ENCODE assay signal across 11 cellular contexts in the genomic region with DNA sequence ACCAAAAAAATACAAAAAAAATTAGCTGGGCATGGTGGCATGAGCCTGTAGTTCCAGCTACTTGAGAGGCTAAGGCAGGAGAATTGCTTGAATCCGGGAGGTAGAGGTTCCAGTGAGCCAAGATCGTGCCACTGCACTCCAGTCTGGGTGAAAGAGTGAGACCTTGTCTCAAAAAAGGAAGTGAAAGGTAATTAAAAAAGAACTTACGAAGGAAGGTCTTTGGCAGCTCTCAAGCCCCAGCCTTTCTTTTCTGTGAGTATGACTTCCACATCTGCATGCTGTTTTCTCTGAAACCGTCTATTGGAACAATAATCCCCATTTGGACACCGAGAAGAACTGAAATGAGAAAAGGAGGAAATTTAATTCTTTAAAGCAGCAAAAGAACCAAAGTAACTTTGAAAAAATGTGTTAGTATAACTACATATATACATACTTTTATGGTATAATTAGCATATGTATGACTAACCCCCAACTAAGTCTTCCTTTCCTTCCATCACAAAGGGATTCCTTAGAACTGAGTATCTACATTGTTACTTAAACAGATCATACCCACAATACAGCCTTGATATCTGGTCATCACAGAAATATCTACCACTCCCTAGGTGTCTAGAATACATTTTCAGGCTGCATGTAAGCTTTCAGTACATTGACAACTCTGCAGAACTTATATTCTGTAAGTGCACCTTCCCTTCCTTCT. TPM values are rescaled to one million over a fixed set of nuclear protein-coding genes. Genes with fewer than 3 reads are reported as not detected.
DNase-seq lines count a peak whose midpoint lies in the region; ATAC-seq and TF ChIP-seq lines count a peak whose summit lies in the region.
"Had no signal": no experiment of that assay in that cellular context is flagged by ENCODE, and none has a peak within 500 bp of the region (broad histone marks: within the 10 kb centered on the region; RNA-seq: fewer than 3 reads in every experiment).

No MANE protein-coding gene starts in this region.

- in situ Hi-C loops in mammary epithelial cell (cut with MboI; ENCODE audit: low sequenced_read_pairs in 2 of 2): no loop called here

- H3K36me3 ChIP-seq in mammary epithelial cell (ENCODE audit: insufficient read depth, low read length) (peaks cover 16% of the 10 kb centered on the region), adrenal gland (replicated peaks in 1 of 2) (peaks cover 0 to 48% of the 10 kb centered on the region in 2 donors)

- H3K27me3 ChIP-seq in mammary epithelial cell (ENCODE audit: insufficient read depth, low read length): no peaks in the 10 kb centered on the region
- no peaks in the 10 kb centered on the region for H3K27me3 ChIP-seq in adrenal gland

- no TSS peak for BruUV-seq in mammary epithelial cell (replicated peaks; lab: Mats Ljungman, UMichigan)

- peaks cover 32% of the 10 kb centered on the region for H3K79me2 ChIP-seq in mammary epithelial cell (ENCODE audit: insufficient read depth, low read length)

- H4K20me1 ChIP-seq in mammary epithelial cell (ENCODE audit: insufficient read depth, low read length): no peaks in the 10 kb centered on the region

- ATAC-seq in GM18861 (IDR thresholded peaks at IDR 0.05; ENCODE audit: unreplicated experiment): peak; percentile 52
- ATAC-seq in HG02973 (IDR thresholded peaks at IDR 0.05; ENCODE audit: unreplicated experiment): no peak

- intact Hi-C loops in mammary epithelial cell (cut with micrococcal nuclease): loop anchor here (1.0 kb wide), 1 partner anchor 50 kb away; a partner anchor contains a TSS
- intact Hi-C loops in adrenal gland (cut with DNase I): no loop called here

- 87% methylated on average over 5 of the region's 5 CpGs for WGBS in mammary epithelial cell (ENCODE audit: low coverage, missing lambda C conversion rate)
- 83 to 90% (median 87%) methylated on average over 5 of the region's 5 CpGs for WGBS in adrenal gland, 4 donors

- TF ChIP-seq POLR2A in adrenal gland (IDR thresholded peaks at IDR 0.05): no peak

- peak overlapping the region; percentile 59 for H3K4me2 ChIP-seq in mammary epithelial cell (ENCODE audit: insufficient read depth, low read depth, low read length)

- no peak overlapping the region for H3K4me3 ChIP-seq in mammary epithelial cell (replicated peaks in 1 of 3; ENCODE audit: insufficient read depth in 1 of 3, low read depth in 2 of 3, low read length in 3 of 3)
- H3K4me3 ChIP-seq in coronary artery: no peak overlapping the region
- no peak overlapping the region for H3K4me3 ChIP-seq in adrenal gland

- H3K27ac ChIP-seq in mammary epithelial cell (ENCODE audit: insufficient read depth, low read depth, low read length) (peak overlapping the region; percentile 87), coronary artery (no peak overlapping the region), adrenal gland (no peak overlapping the region)
- H3K27ac ChIP-seq: VCaP had no signal

- TF ChIP-seq CTCF in mammary epithelial cell (conservative IDR thresholded peaks at IDR 0.05 in 1 of 2, IDR thresholded peaks at IDR 0.05 in 1 of 2; ENCODE audit: extremely low read depth in 1 of 2, insufficient read depth in 1 of 2, low read depth in 1 of 2, low read length in 2 of 2) (no peak), coronary artery (IDR thresholded peaks at IDR 0.05) (no peak), adrenal gland (IDR thresholded peaks at IDR 0.05) (no peak)

- H3K9me3 ChIP-seq in mammary epithelial cell (replicated peaks; ENCODE audit: insufficient read depth, low read length) (no peaks in the 10 kb centered on the region), adrenal gland (replicated peaks in 1 of 3) (no peaks in the 10 kb centered on the region)

- DNase-seq in NOMO-1 treated with DMSO at 0.1 percent for 48 hours (lab: John Stamatoyannopoulos, UW; ENCODE audit: unreplicated experiment): peak; percentile 84
- peak; percentile 79 for DNase-seq in mammary epithelial cell
- peak; percentile 78 for DNase-seq in non-pigmented ciliary epithelial cell (ENCODE audit: low read depth)
- DNase-seq in OCI-M2 (lab: John Stamatoyannopoulos, UW; ENCODE audit: unreplicated experiment): no peak
- DNase-seq in coronary artery (ENCODE audit: low spot score): no peak
- no peak for DNase-seq in adrenal gland
- DNase-seq: activated naive CD4-positive, alpha-beta T cell; substantia nigra had no signal

- H2AFZ ChIP-seq in mammary epithelial cell (ENCODE audit: low read depth, low read length): no peak overlapping the region

- no peak overlapping the region for H3K9ac ChIP-seq in mammary epithelial cell (ENCODE audit: insufficient read depth, low read length)

- CTCF ChIA-PET in mammary epithelial cell (lab: Charles Lee; ENCODE audit: low non-redundant PET): interaction anchor here (0.6 kb wide), 1 partner anchor 209 kb away, joined by 6 read pairs; no protein-coding TSS in a partner anchor

- dilution Hi-C loops in mammary epithelial cell (cut with HindIII; ENCODE audit: low sequenced_read_pairs): no loop called here

- H3K4me1 ChIP-seq in mammary epithelial cell (ENCODE audit: insufficient read depth, low read length): peaks cover 23% of the 10 kb centered on the region
- H3K4me1 ChIP-seq in adrenal gland (replicated peaks in 1 of 2): peaks cover 5 to 50% of the 10 kb centered on the region in 2 donors

RNA-seq across cellular contexts. Expression of a gene that starts 50.1 kb away (rescaled TPM):
- total RNA-seq in mammary epithelial cell (10 to 100 TPM; 27.7 to 36.5 TPM), adrenal gland (10 to 100 TPM; 27.0 to 58.9 (median 45.9) TPM)
- polyA plus RNA-seq in mammary epithelial cell (12.2 TPM), adrenal gland (10 to 100 TPM; 12.6 to 33.1 (median 15.6) TPM)
- polyA minus RNA-seq in mammary epithelial cell: 48.1 TPM

Comparison
In these comparisons a context has a peak if more than half of its experiments do, and no peak if none do; other contexts are left out.
1. DNase-seq: peak in NOMO-1 treated with DMSO at 0.1 percent for 48 hours (single experiment), mammary epithelial cell (single experiment) and non-pigmented ciliary epithelial cell (single experiment); none in OCI-M2 (single experiment), coronary artery (single experiment) and adrenal gland (0 of 7).